10 cellular contexts compared by ENCODE assay signal in genomic region chr15:90869140-90869541, GRCh38. TPM values are rescaled to one million over a fixed set of nuclear protein-coding genes. Genes with fewer than 3 reads are reported as not detected.
DNase-seq lines count a peak whose midpoint lies in the region; ATAC-seq and TF ChIP-seq lines count a peak whose summit lies in the region.
"Had no signal": no experiment of that assay in that cellular context is flagged by ENCODE, and none has a peak within 500 bp of the region (broad histone marks: within the 10 kb centered on the region; RNA-seq: fewer than 3 reads in every experiment).

No MANE protein-coding gene starts in this region.

- H3K4me1 Mint-ChIP-seq in activated T-cell treated with anti-CD3 and anti-CD28 coated beads, Interleukin-2, amount 50 U/mL, for 4 hours (ENCODE audit: low read depth) = peaks cover 52% of the 10 kb centered on the region
- H3K4me1 Mint-ChIP-seq in activated naive CD8-positive, alpha-beta T cell treated with anti-CD3 and anti-CD28 coated beads for 36 hours = peaks cover 54% of the 10 kb centered on the region

- TF ChIP-seq CTCF in lower lobe of right lung (IDR thresholded peaks at IDR 0.05) = no peak

- no peaks in the 10 kb centered on the region for H3K9me3 ChIP-seq in lower lobe of right lung
- no peaks in the 10 kb centered on the region for H3K9me3 ChIP-seq in thymus (ENCODE audit: control insufficient read depth)
- H3K9me3 ChIP-seq: mucosa of descending colon had no signal

- H3K4me1 ChIP-seq in lower lobe of right lung = peaks cover 60% of the 10 kb centered on the region
- peaks cover 25% of the 10 kb centered on the region for H3K4me1 ChIP-seq in thymus (ENCODE audit: control insufficient read depth, insufficient read depth, low read length)

- no peaks in the 10 kb centered on the region for H3K36me3 ChIP-seq in lower lobe of right lung
- no peaks in the 10 kb centered on the region for H3K36me3 ChIP-seq in thymus (ENCODE audit: control insufficient read depth, insufficient read depth)

- H3K9me3 Mint-ChIP-seq in activated T-cell treated with anti-CD3 and anti-CD28 coated beads, Interleukin-2, amount 50 U/mL, for 4 hours = no peaks in the 10 kb centered on the region
- H3K9me3 Mint-ChIP-seq in activated naive CD8-positive, alpha-beta T cell treated with anti-CD3 and anti-CD28 coated beads for 36 hours = no peaks in the 10 kb centered on the region

- H3K4me3 Mint-ChIP-seq in activated T-cell treated with anti-CD3 and anti-CD28 coated beads, Interleukin-2, amount 50 U/mL, for 4 hours = peak overlapping the region; percentile 57
- peak overlapping the region; percentile 81 for H3K4me3 Mint-ChIP-seq in activated naive CD8-positive, alpha-beta T cell treated with anti-CD3 and anti-CD28 coated beads for 36 hours

- H3K4me3 ChIP-seq in lower lobe of right lung (no peak overlapping the region), thymus (ENCODE audit: low read length) (no peak overlapping the region)
- H3K4me3 ChIP-seq: mucosa of descending colon had no signal

- H3K27ac ChIP-seq in lower lobe of right lung = peak overlapping the region; percentile 98
- peak overlapping the region; percentile 34 for H3K27ac ChIP-seq in thymus (ENCODE audit: low read depth)

- intact Hi-C loops in lower lobe of right lung (cut with DNase I) = no loop called here

- ATAC-seq in activated T-cell treated with anti-CD3 and anti-CD28 coated beads, Interleukin-2, amount 50 U/mL, for 4 hours = no peak
- ATAC-seq in lower lobe of right lung (no peak), HG02973 (IDR thresholded peaks at IDR 0.05; ENCODE audit: unreplicated experiment) (no peak)

- peak overlapping the region; percentile 86 for H3K27ac Mint-ChIP-seq in activated naive CD8-positive, alpha-beta T cell treated with anti-CD3 and anti-CD28 coated beads for 36 hours

- H3K36me3 Mint-ChIP-seq in activated T-cell treated with anti-CD3 and anti-CD28 coated beads, Interleukin-2, amount 50 U/mL, for 4 hours (ENCODE audit: insufficient read depth) = no peaks in the 10 kb centered on the region
- peaks cover 9% of the 10 kb centered on the region for H3K36me3 Mint-ChIP-seq in activated naive CD8-positive, alpha-beta T cell treated with anti-CD3 and anti-CD28 coated beads for 36 hours

- H3K27me3 ChIP-seq in lower lobe of right lung (ENCODE audit: low read depth) = no peaks in the 10 kb centered on the region
- no peaks in the 10 kb centered on the region for H3K27me3 ChIP-seq in thymus (ENCODE audit: control insufficient read depth, insufficient read depth)

- no peaks in the 10 kb centered on the region for H3K27me3 Mint-ChIP-seq in activated T-cell treated with anti-CD3 and anti-CD28 coated beads, Interleukin-2, amount 50 U/mL, for 4 hours (ENCODE audit: low read depth)
- H3K27me3 Mint-ChIP-seq in activated naive CD8-positive, alpha-beta T cell treated with anti-CD3 and anti-CD28 coated beads for 36 hours = no peaks in the 10 kb centered on the region

- DNase-seq in activated T-cell treated with anti-CD3 and anti-CD28 coated beads, Interleukin-2, amount 50 U/mL, for 4 hours = no peak
- DNase-seq in activated T-cell treated with anti-CD3 and anti-CD28 coated beads, Interleukin-2, amount 50 U/mL, for 1 hour = no peak
- no peak for DNase-seq in activated naive CD8-positive, alpha-beta T cell treated with anti-CD3 and anti-CD28 coated beads for 36 hours
- DNase-seq in lower lobe of right lung = no peak
- no peak for DNase-seq in DMS79 treated with DMSO at 0.1 percent for 48 hours (lab: John Stamatoyannopoulos, UW)
- DNase-seq in SKM-1 treated with dmso at 0.1 percent for 144 hours (lab: John Stamatoyannopoulos, UW; ENCODE audit: unreplicated experiment) = no peak
- DNase-seq: COR-L47 had no signal

RNA-seq across cellular contexts. Expression of gene FURIN, which starts 0.8 kb away (rescaled TPM):
- 100 to 1,000 TPM; 162 to 242 (median 189) TPM for total RNA-seq in activated T-cell treated with anti-CD3 and anti-CD28 coated beads, Interleukin-2, amount 50 U/mL, for 4 hours
- total RNA-seq in activated naive CD8-positive, alpha-beta T cell treated with anti-CD3 and anti-CD28 coated beads for 36 hours = 10 to 100 TPM; 76.9 to 83.7 TPM
- 86.5 TPM for total RNA-seq in lower lobe of right lung
- 36.7 TPM for polyA plus RNA-seq in thymus

RNA-seq across cellular contexts. Expression of gene FES, which starts 15.2 kb away (rescaled TPM):
- 1 to 10 TPM; 3.6 to 8.1 (median 5.8) TPM for total RNA-seq in activated T-cell treated with anti-CD3 and anti-CD28 coated beads, Interleukin-2, amount 50 U/mL, for 4 hours
- total RNA-seq in activated naive CD8-positive, alpha-beta T cell treated with anti-CD3 and anti-CD28 coated beads for 36 hours = 1 to 10 TPM; 2.1 to 2.5 TPM
- total RNA-seq in lower lobe of right lung = 51.0 TPM
- 19.4 TPM for polyA plus RNA-seq in thymus

RNA-seq across cellular contexts. Expression of gene MAN2A2, which starts 34.0 kb away (rescaled TPM):
- 100 to 1,000 TPM in 2 of 3 donors, 10 to 100 TPM in 1; 93.2 to 124 (median 122) TPM for total RNA-seq in activated T-cell treated with anti-CD3 and anti-CD28 coated beads, Interleukin-2, amount 50 U/mL, for 4 hours
- total RNA-seq in activated naive CD8-positive, alpha-beta T cell treated with anti-CD3 and anti-CD28 coated beads for 36 hours = 10 to 100 TPM; 69.1 to 74.1 TPM
- 96.9 TPM for total RNA-seq in lower lobe of right lung
- 46.5 TPM for polyA plus RNA-seq in thymus
